22 cellular contexts compared by ENCODE assay signal in genomic region chr1:153798468-153798780, GRCh38. TPM values are rescaled to one million over a fixed set of nuclear protein-coding genes. Genes with fewer than 3 reads are reported as not detected.
DNase-seq lines count a peak whose midpoint lies in the region; ATAC-seq and TF ChIP-seq lines count a peak whose summit lies in the region.
"Had no signal": no experiment of that assay in that cellular context is flagged by ENCODE, and none has a peak within 500 bp of the region (broad histone marks: within the 10 kb centered on the region; RNA-seq: fewer than 3 reads in every experiment).

No MANE protein-coding gene starts in this region.

- H3K4me3 Mint-ChIP-seq in MCF 10A (ENCODE audit: unreplicated experiment), result no peak overlapping the region
- H3K4me3 Mint-ChIP-seq in mesothelial cell of epicardium, result no peak overlapping the region
- H3K4me3 Mint-ChIP-seq: activated CD8-positive, alpha-beta T cell treated with anti-CD3 and anti-CD28 coated beads, Interleukin-2, amount 10 ng/mL, durations not matched to agents 7 days and 5 days; CD14-positive monocyte had no signal

- TF ChIP-seq POLR2A in breast epithelium (IDR thresholded peaks at IDR 0.05) (no peak), esophagus squamous epithelium (IDR thresholded peaks at IDR 0.05) (no peak)

- ATAC-seq in upper lobe of right lung, result no peak
- ATAC-seq: activated CD8-positive, alpha-beta T cell treated with anti-CD3 and anti-CD28 coated beads, Interleukin-2, amount 10 ng/mL, durations not matched to agents 7 days and 5 days; HCT116; SK-N-SH treated with all-trans-retinoic acid at 6 μM for 48 hours had no signal

- WGBS in esophagus squamous epithelium, 2 donors, result 80% methylated on average over 1 of the region's 3 CpGs; no CpG with 5 or more reads in 1 of the 2 donors

- TF ChIP-seq CTCF in MCF 10A (IDR thresholded peaks at IDR 0.05; ENCODE audit: unreplicated experiment) (no peak), breast epithelium (IDR thresholded peaks at IDR 0.05) (no peak), mesothelial cell of epicardium (IDR thresholded peaks at IDR 0.05; ENCODE audit: unreplicated experiment) (no peak), upper lobe of right lung (IDR thresholded peaks at IDR 0.05) (no peak), esophagus squamous epithelium (IDR thresholded peaks at IDR 0.05) (no peak)

- H3K36me3 ChIP-seq in breast epithelium, result no peaks in the 10 kb centered on the region
- H3K36me3 ChIP-seq in Karpas-422 (ENCODE audit: insufficient read depth, low read length), result no peaks in the 10 kb centered on the region
- H3K36me3 ChIP-seq in upper lobe of right lung, result no peaks in the 10 kb centered on the region
- no peaks in the 10 kb centered on the region for H3K36me3 ChIP-seq in esophagus squamous epithelium
- H3K36me3 ChIP-seq: suprapubic skin, uterus had no signal

- no peak overlapping the region for H3K4me3 ChIP-seq in breast epithelium
- no peak overlapping the region for H3K4me3 ChIP-seq in Karpas-422 (ENCODE audit: low read length)
- H3K4me3 ChIP-seq in upper lobe of right lung, result no peak overlapping the region
- H3K4me3 ChIP-seq in esophagus squamous epithelium, result no peak overlapping the region
- H3K4me3 ChIP-seq: lung, psoas muscle, suprapubic skin, uterus had no signal

- intact Hi-C loops in MCF 10A (cut with micrococcal nuclease) (loop anchor here (5.0 to 10.0 kb wide), 2 partner anchors 386 to 474 kb away; partner anchors contain the start of gene HAX1), breast epithelium (cut with DNase I; ENCODE audit: low total_unique reads) (loop anchor here (10.0 kb wide), 1 partner anchor 176 kb away; the partner anchor contains the start of gene JTB), upper lobe of right lung (cut with DNase I) (loop anchor here (5.0 kb wide), 1 partner anchor 189 kb away; the partner anchor contains the start of gene RAB13), esophagus squamous epithelium (cut with DNase I) (loop anchor here (5.0 kb wide), 1 partner anchor 189 kb away; the partner anchor contains the start of gene RAB13)

- no peaks in the 10 kb centered on the region for H3K9me3 Mint-ChIP-seq in MCF 10A (ENCODE audit: unreplicated experiment)
- H3K9me3 Mint-ChIP-seq in mesothelial cell of epicardium, result no peaks in the 10 kb centered on the region

- no peaks in the 10 kb centered on the region for H3K9me3 ChIP-seq in breast epithelium
- no peaks in the 10 kb centered on the region for H3K9me3 ChIP-seq in Karpas-422 (ENCODE audit: low read length)
- H3K9me3 ChIP-seq in upper lobe of right lung, result no peaks in the 10 kb centered on the region
- no peaks in the 10 kb centered on the region for H3K9me3 ChIP-seq in esophagus squamous epithelium
- H3K9me3 ChIP-seq: neutrophil, psoas muscle, suprapubic skin, uterus had no signal

- no TSS peak for BruUV-seq in MCF 10A (replicated peaks; lab: Mats Ljungman, UMichigan)

- H3K27me3 ChIP-seq in breast epithelium (no peaks in the 10 kb centered on the region), Karpas-422 (ENCODE audit: low read length) (no peaks in the 10 kb centered on the region), upper lobe of right lung (no peaks in the 10 kb centered on the region), esophagus squamous epithelium (no peaks in the 10 kb centered on the region)
- H3K27me3 ChIP-seq: neutrophil, suprapubic skin, uterus had no signal

- H3K27ac ChIP-seq in breast epithelium, result no peak overlapping the region
- H3K27ac ChIP-seq in Karpas-422 (ENCODE audit: low read length), result peak overlapping the region; percentile 49
- no peak overlapping the region for H3K27ac ChIP-seq in upper lobe of right lung
- H3K27ac ChIP-seq in esophagus squamous epithelium, result no peak overlapping the region
- H3K27ac ChIP-seq: neutrophil, psoas muscle, suprapubic skin, uterus had no signal

- no peaks in the 10 kb centered on the region for H4K20me1 ChIP-seq in Karpas-422 (ENCODE audit: insufficient read depth, low read depth, low read length)

- H3K36me3 Mint-ChIP-seq in MCF 10A (ENCODE audit: insufficient read depth, unreplicated experiment) (peaks cover 12% of the 10 kb centered on the region), mesothelial cell of epicardium (peaks cover 5% of the 10 kb centered on the region)

- H3K9me2 ChIP-seq in Karpas-422 (replicated peaks; ENCODE audit: insufficient read depth, low read length), result 0 out of 2 replicates have a peak, but pooled peaks cover under 1% of the 10 kb centered on the region

- H3K79me2 ChIP-seq in Karpas-422 (ENCODE audit: low read length), result no peaks in the 10 kb centered on the region

- H3K27ac Mint-ChIP-seq in MCF 10A (ENCODE audit: low read depth, unreplicated experiment), result peak overlapping the region; percentile 65
- H3K27ac Mint-ChIP-seq in mesothelial cell of epicardium, result peak overlapping the region; percentile 25

- CTCF ChIA-PET in MCF 10A (lab: Yijun Ruan, JAX), result interaction anchor here (0.5 to 3.6 kb wide), 18 partner anchors 24 to 288 kb away, joined by 3 to 80 read pairs (median 4); partner anchors contain the start of genes CREB3L4, DENND4B, RAB13 and RPS27

- no peak for DNase-seq in MCF 10A (ENCODE audit: unreplicated experiment)
- DNase-seq in breast epithelium (ENCODE audit: low spot score in 2 of 2), result no peak
- no peak for DNase-seq in Karpas-422
- DNase-seq in mesothelial cell of epicardium (ENCODE audit: low spot score in 2 of 2, unreplicated experiment in 2 of 2), result no peak
- DNase-seq in upper lobe of right lung, result peak; percentile 34
- no peak for DNase-seq in esophagus squamous epithelium (lab: John Stamatoyannopoulos, UW)
- DNase-seq in SIG-M5 treated with dmso at 0.1 percent for 504 hours (lab: John Stamatoyannopoulos, UW; ENCODE audit: unreplicated experiment), result no peak
- DNase-seq: activated CD8-positive, alpha-beta T cell treated with anti-CD3 and anti-CD28 coated beads, Interleukin-2, amount 10 ng/mL, durations not matched to agents 7 days and 5 days; activated T-cell treated with anti-CD3 and anti-CD28 coated beads for 4 hours; aorta; cerebellar nuclear complex; NCI-H1105 treated with DMSO at 0.1 percent for 48 hours; NCI-H2081 treated with DMSO at 0.1 percent for 48 hours; NCI-H774; uterus had no signal

- H3K27me3 Mint-ChIP-seq in MCF 10A (ENCODE audit: insufficient read depth, unreplicated experiment) (no peaks in the 10 kb centered on the region), mesothelial cell of epicardium (ENCODE audit: low read depth) (no peaks in the 10 kb centered on the region)

- H3K4me2 ChIP-seq in Karpas-422 (ENCODE audit: low read depth, low read length, poor library complexity, severe bottlenecking), result no peak overlapping the region

- no peak overlapping the region for H2AFZ ChIP-seq in Karpas-422 (ENCODE audit: low read length)

- POLR2A ChIA-PET in MCF 10A (lab: Yijun Ruan, JAX), result interaction anchor here (0.5 to 3.7 kb wide), 10 partner anchors 23 to 192 kb away, joined by 3 to 14 read pairs (median 6); partner anchors contain the start of genes CREB3L4, DENND4B, GATAD2B and JTB

- H3K4me1 ChIP-seq in breast epithelium, result no peaks in the 10 kb centered on the region
- H3K4me1 ChIP-seq in Karpas-422 (ENCODE audit: low read length), result peaks cover 19% of the 10 kb centered on the region
- peaks cover 3% of the 10 kb centered on the region for H3K4me1 ChIP-seq in upper lobe of right lung
- H3K4me1 ChIP-seq in esophagus squamous epithelium, result peaks cover 0 to 13% (median 0%) of the 10 kb centered on the region in 3 donors
- H3K4me1 ChIP-seq: psoas muscle, uterus had no signal

- H3K9ac ChIP-seq in Karpas-422 (ENCODE audit: low read length), result peak overlapping the region; percentile 18; the same call in 1 of the 2 replicates

- H3K4me1 Mint-ChIP-seq in MCF 10A (ENCODE audit: insufficient read depth, unreplicated experiment), result peaks cover 15% of the 10 kb centered on the region
- H3K4me1 Mint-ChIP-seq in mesothelial cell of epicardium, result peaks cover 3% of the 10 kb centered on the region

RNA-seq across cellular contexts. Expression of gene SLC27A3, which starts 23.2 kb away (rescaled TPM):
- total RNA-seq in MCF 10A (2022) (11.1 and 12.8 TPM in 2 replicates), breast epithelium (10 to 100 TPM; 23.0 to 36.2 (median 31.5) TPM), mesothelial cell of epicardium (28.5 to 32.1 TPM (median 29.7 TPM) in 3 replicates), upper lobe of right lung (105 TPM), esophagus squamous epithelium (10 to 100 TPM in 2 of 4 donors, 1 to 10 TPM in 2; 7.6 to 15.0 (median 11.2) TPM)
- 4.4 and 18.1 TPM in 2 replicates for total RNA-seq in Karpas-422 (2014; rRNA removed; shearing (Covaris generic); ENCODE audit: low replicate concordance)
